ENCODE assay signal across 5 cellular contexts in the genomic region with DNA sequence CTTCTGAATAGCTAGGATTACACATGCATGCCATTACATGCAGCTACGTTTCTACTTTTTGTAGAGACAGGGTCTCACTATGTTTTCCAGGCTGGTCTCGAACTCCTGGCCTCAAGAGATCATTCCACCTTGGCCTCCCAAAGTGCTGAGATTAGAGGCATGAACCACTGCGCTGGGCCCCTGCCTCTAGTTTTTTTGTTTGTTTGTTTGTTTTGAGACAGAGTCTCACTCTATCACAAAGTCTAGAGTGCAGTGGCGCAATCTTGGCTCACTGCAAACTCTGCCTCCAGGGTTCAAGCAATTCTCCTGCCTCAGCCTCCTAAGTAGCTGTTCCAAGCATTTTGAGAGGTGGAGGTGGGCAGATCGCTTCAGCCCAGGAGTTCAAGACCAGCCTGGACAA. TPM values are rescaled to one million over a fixed set of nuclear protein-coding genes. Genes with fewer than 3 reads are reported as not detected.
"Had no signal": no experiment of that assay in that cellular context is flagged by ENCODE, and none has a peak within 500 bp of the region (broad histone marks: within the 10 kb centered on the region; RNA-seq: fewer than 3 reads in every experiment).

No MANE protein-coding gene starts in this region.

RNA-seq across cellular contexts. Expression of gene BMERB1, which starts 12.7 kb away (rescaled TPM):
- total RNA-seq: OCI-LY7 had no signal

RNA-seq across cellular contexts. Expression of gene MPV17L, which starts 26.1 kb away (rescaled TPM):
- total RNA-seq: MCF 10A, RPMI7951, SJCRH30, SK-MEL-5 had no signal
